In genomic region chr16:87062569-87063442, GRCh38 we compare ENCODE assay signal across 8 cellular contexts.
DNase-seq lines count a peak whose midpoint lies in the region; ATAC-seq and TF ChIP-seq lines count a peak whose summit lies in the region.

No MANE protein-coding gene starts in this region.

- no peaks in the 10 kb centered on the region for H3K4me1 ChIP-seq in endodermal cell (ENCODE audit: control insufficient read depth, insufficient read depth, low read length)

- H3K4me3 ChIP-seq in endodermal cell (ENCODE audit: low read length) = peak overlapping the region; percentile 51

- ATAC-seq in GM21360 (IDR thresholded peaks at IDR 0.05; ENCODE audit: unreplicated experiment) = no peak

- TF ChIP-seq CTCF in endodermal cell (conservative IDR thresholded peaks at IDR 0.05) = peak; percentile 89
- TF ChIP-seq CTCF in mesothelial cell of epicardium (IDR thresholded peaks at IDR 0.05; ENCODE audit: unreplicated experiment) = peak; percentile 86

- H3K9ac ChIP-seq in endodermal cell (ENCODE audit: extremely low read depth, low read length, poor library complexity, severe bottlenecking) = no peak overlapping the region

- peaks cover 6% of the 10 kb centered on the region for H3K27me3 ChIP-seq in endodermal cell (ENCODE audit: control insufficient read depth, insufficient read depth, low read length, poor library complexity, severe bottlenecking)

- peak; percentile 2 for DNase-seq in NK-92 treated with Interleukin-12 subunit alpha and Interleukin-12 subunit beta, amount 100 ng/mL, for 24 hours (lab: John Stamatoyannopoulos, UW)
- DNase-seq in NK-92 (lab: John Stamatoyannopoulos, UW; ENCODE audit: unreplicated experiment) = no peak
- peak; percentile 51 for DNase-seq in NCI-H1092 treated with DMSO at 0.1 percent for 48 hours (lab: John Stamatoyannopoulos, UW)
- peak; percentile 81 for DNase-seq in activated CD4-positive, alpha-beta T cell treated with anti-CD3 and anti-CD28 coated beads for 48 hours
- DNase-seq in endodermal cell = peak; percentile 93
- DNase-seq in mesothelial cell of epicardium (ENCODE audit: low spot score in 2 of 2, unreplicated experiment in 2 of 2) = peak; percentile 73 to 74
- DNase-seq in stimulated activated CD8-positive, alpha-beta memory T cell treated with anti-CD3 and anti-CD28 coated beads, Interleukin-7, amount 100 ng/mL, for 48 hours (ENCODE audit: extremely low read depth in 1 of 2, low read depth in 1 of 2) = peak; percentile 15 to 25

- H3K4me1 Mint-ChIP-seq in endodermal cell = peaks cover 15% of the 10 kb centered on the region
- H3K4me1 Mint-ChIP-seq in mesothelial cell of epicardium = peaks cover 55% of the 10 kb centered on the region

- H3K9me3 ChIP-seq in endodermal cell (ENCODE audit: control insufficient read depth, low read length) = no peaks in the 10 kb centered on the region

- no peak overlapping the region for H3K27ac Mint-ChIP-seq in endodermal cell
- H3K27ac Mint-ChIP-seq in mesothelial cell of epicardium = peak overlapping the region; percentile 53

- H3K27me3 Mint-ChIP-seq in endodermal cell (ENCODE audit: insufficient read depth) = no peaks in the 10 kb centered on the region
- no peaks in the 10 kb centered on the region for H3K27me3 Mint-ChIP-seq in mesothelial cell of epicardium (ENCODE audit: low read depth)

- 50 to 81% methylated on average over 15 to 26 of the region's 26 CpGs for WGBS in endodermal cell (ENCODE audit: insufficient coverage in 1 of 2, insufficient read length in 1 of 2), 2 experiments

- no peak overlapping the region for H3K27ac ChIP-seq in endodermal cell (ENCODE audit: low read depth, low read length)

- H3K36me3 ChIP-seq in endodermal cell (ENCODE audit: control insufficient read depth, insufficient read depth, low read length) = no peaks in the 10 kb centered on the region

- H3K4me3 Mint-ChIP-seq in endodermal cell (no peak overlapping the region), mesothelial cell of epicardium (peak overlapping the region; percentile 51)

- H3K36me3 Mint-ChIP-seq in endodermal cell (ENCODE audit: low read depth) (no peaks in the 10 kb centered on the region), mesothelial cell of epicardium (no peaks in the 10 kb centered on the region)

- no peaks in the 10 kb centered on the region for H3K9me3 Mint-ChIP-seq in endodermal cell
- H3K9me3 Mint-ChIP-seq in mesothelial cell of epicardium = no peaks in the 10 kb centered on the region
